ENCODE assay signal across 8 cellular contexts in the genomic region with DNA sequence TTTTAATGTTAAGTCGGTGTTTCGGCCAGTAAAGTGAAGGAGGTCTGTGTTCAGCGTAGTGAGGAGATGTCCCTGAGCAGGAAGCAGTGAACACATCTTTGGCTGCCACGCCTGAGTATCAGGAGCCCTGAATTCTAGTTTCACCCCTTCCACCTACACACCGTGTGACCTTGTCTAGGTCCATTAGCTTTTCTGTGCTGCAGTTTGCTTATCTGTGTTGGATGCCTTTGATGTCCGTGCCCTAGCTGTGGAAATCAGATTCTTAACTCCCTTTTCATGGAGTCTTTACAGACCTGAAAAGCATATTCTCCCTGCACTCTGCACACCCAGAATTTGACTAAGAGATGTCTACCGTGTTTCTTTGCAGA.
DNase-seq lines count a peak whose midpoint lies in the region; ATAC-seq and TF ChIP-seq lines count a peak whose summit lies in the region.

No MANE protein-coding gene starts in this region.

- peak; percentile 20 for ATAC-seq in GM19035 (IDR thresholded peaks at IDR 0.05; ENCODE audit: unreplicated experiment)
- ATAC-seq in HG03520 (IDR thresholded peaks at IDR 0.05; ENCODE audit: unreplicated experiment) = peak; percentile 25
- ATAC-seq in activated naive CD8-positive, alpha-beta T cell treated with anti-CD3 and anti-CD28 coated beads, Interleukin-2, amount 50 U/mL, for 24 hours = peak; percentile 25
- ATAC-seq in stimulated activated memory B cell treated with anti-CD40 and anti-IgM and Interleukin-4, amounts not matched to agents 10 μg/mL and 1 μg/mL and 100 μg/mL, for 72 hours = peak; percentile 38
- no peak for ATAC-seq in HG03196 (IDR thresholded peaks at IDR 0.05; ENCODE audit: unreplicated experiment)

- POLR2A ChIA-PET in AG04449 (lab: Yijun Ruan, JAX) = interaction anchor here (1.0 kb wide), 1 partner anchor 8 kb away, joined by 4 read pairs; no protein-coding TSS in a partner anchor

- CTCF ChIA-PET in AG04449 (lab: Yijun Ruan, JAX) = interaction anchor here (0.8 to 1.8 kb wide), 5 partner anchors 10 to 60 kb away, joined by 3 to 11 read pairs (median 3); no protein-coding TSS in a partner anchor

- H3K9me3 Mint-ChIP-seq in activated naive CD8-positive, alpha-beta T cell treated with anti-CD3 and anti-CD28 coated beads, Interleukin-2, amount 50 U/mL, for 24 hours = no peaks in the 10 kb centered on the region
- H3K9me3 Mint-ChIP-seq in stimulated activated memory B cell treated with anti-CD40 and anti-IgM and Interleukin-4, amounts not matched to agents 10 μg/mL and 1 μg/mL and 100 μg/mL, for 72 hours = no peaks in the 10 kb centered on the region

- DNase-seq in AG04449 (ENCODE audit: low read depth, low spot score) (no peak), iPS-NIHi7 (ENCODE audit: extremely low spot score) (peak; percentile 10), NCI-H1417 treated with DMSO at 0.1 percent for 48 hours (lab: John Stamatoyannopoulos, UW) (no peak)
- DNase-seq in activated naive CD8-positive, alpha-beta T cell treated with anti-CD3 and anti-CD28 coated beads, Interleukin-2, amount 50 U/mL, for 24 hours = no peak

- no peak for TF ChIP-seq CTCF in AG04449 (IDR thresholded peaks at IDR 0.05; ENCODE audit: insufficient read depth, low read length, missing control alignments)

- no peaks in the 10 kb centered on the region for H3K27me3 Mint-ChIP-seq in activated naive CD8-positive, alpha-beta T cell treated with anti-CD3 and anti-CD28 coated beads, Interleukin-2, amount 50 U/mL, for 24 hours
- H3K27me3 Mint-ChIP-seq in stimulated activated memory B cell treated with anti-CD40 and anti-IgM and Interleukin-4, amounts not matched to agents 10 μg/mL and 1 μg/mL and 100 μg/mL, for 72 hours = no peaks in the 10 kb centered on the region

- H3K4me1 Mint-ChIP-seq in activated naive CD8-positive, alpha-beta T cell treated with anti-CD3 and anti-CD28 coated beads, Interleukin-2, amount 50 U/mL, for 24 hours = peaks cover 71% of the 10 kb centered on the region
- H3K4me1 Mint-ChIP-seq in stimulated activated memory B cell treated with anti-CD40 and anti-IgM and Interleukin-4, amounts not matched to agents 10 μg/mL and 1 μg/mL and 100 μg/mL, for 72 hours = peaks cover 53% of the 10 kb centered on the region

- H3K4me3 Mint-ChIP-seq in activated naive CD8-positive, alpha-beta T cell treated with anti-CD3 and anti-CD28 coated beads, Interleukin-2, amount 50 U/mL, for 24 hours = peak overlapping the region; percentile 95
- peak overlapping the region; percentile 84 for H3K4me3 Mint-ChIP-seq in stimulated activated memory B cell treated with anti-CD40 and anti-IgM and Interleukin-4, amounts not matched to agents 10 μg/mL and 1 μg/mL and 100 μg/mL, for 72 hours

- peak overlapping the region; percentile 98 for H3K27ac Mint-ChIP-seq in activated naive CD8-positive, alpha-beta T cell treated with anti-CD3 and anti-CD28 coated beads, Interleukin-2, amount 50 U/mL, for 24 hours
- peak overlapping the region; percentile 94 for H3K27ac Mint-ChIP-seq in stimulated activated memory B cell treated with anti-CD40 and anti-IgM and Interleukin-4, amounts not matched to agents 10 μg/mL and 1 μg/mL and 100 μg/mL, for 72 hours

- peaks cover 20% of the 10 kb centered on the region for H3K36me3 Mint-ChIP-seq in activated naive CD8-positive, alpha-beta T cell treated with anti-CD3 and anti-CD28 coated beads, Interleukin-2, amount 50 U/mL, for 24 hours (ENCODE audit: low read depth)
- H3K36me3 Mint-ChIP-seq in stimulated activated memory B cell treated with anti-CD40 and anti-IgM and Interleukin-4, amounts not matched to agents 10 μg/mL and 1 μg/mL and 100 μg/mL, for 72 hours = peaks cover 12% of the 10 kb centered on the region

- peak overlapping the region; percentile 86 for H3K4me3 ChIP-seq in AG04449 (ENCODE audit: low read depth, low read length)
